ENCODE assay signal across 8 cellular contexts in genomic region chr1:160342953-160343869, GRCh38. TPM values are rescaled to one million over a fixed set of nuclear protein-coding genes. Genes with fewer than 3 reads are reported as not detected.
DNase-seq lines count a peak whose midpoint lies in the region; ATAC-seq and TF ChIP-seq lines count a peak whose summit lies in the region.

Gene COPA, minus strand, starts transcription at chr1:160343250. Its CDS starts 80 bp downstream, at chr1:160343170.
Gene NCSTN, plus strand, starts transcription at chr1:160343383. Its CDS starts 14 bp downstream, at chr1:160343397.

- no peaks in the 10 kb centered on the region for H3K9me3 ChIP-seq in CD4-positive, alpha-beta T cell (ENCODE audit: control insufficient read depth, low read length)
- no peaks in the 10 kb centered on the region for H3K9me3 ChIP-seq in lung (ENCODE audit: control insufficient read depth in 2 of 2, insufficient read depth in 1 of 2, low read length in 1 of 2)

- H3K4me1 Mint-ChIP-seq in CD4-positive, alpha-beta T cell (ENCODE audit: low read depth), result peaks cover 69% of the 10 kb centered on the region

- H3K4me3 ChIP-seq in lung, result peak within 1 kb of the TSS; percentile 92

- H3K27ac Mint-ChIP-seq in CD4-positive, alpha-beta T cell, result peak within 1 kb of the TSS; percentile 97

- CTCF ChIA-PET in CD4-positive, alpha-beta T cell (lab: Charles Lee), result interaction anchor here (1.0 kb wide), 1 partner anchor 39 kb away, joined by 3 read pairs; no protein-coding TSS in a partner anchor

- POLR2A ChIA-PET in CD4-positive, alpha-beta T cell (lab: Charles Lee), result interaction anchor here (0.6 to 1.3 kb wide), 6 partner anchors 81 to 510 kb away, joined by 3 to 6 read pairs (median 4); partner anchors contain the start of genes DCAF8 and IGSF8

- peaks cover 7 to 9% of the 10 kb centered on the region in 2 donors for H3K36me3 ChIP-seq in lung (ENCODE audit: control insufficient read depth in 2 of 2, insufficient read depth in 2 of 2, low read length in 2 of 2)

- H3K4me1 ChIP-seq in lung (ENCODE audit: control insufficient read depth in 2 of 2, insufficient read depth in 2 of 2, low read length in 2 of 2), result peaks cover 0 to 14% of the 10 kb centered on the region in 2 donors

- peak within 1 kb of the TSS; percentile 88 for H3K27ac ChIP-seq in CD4-positive, alpha-beta T cell (ENCODE audit: low read depth, low read length)
- peak within 1 kb of the TSS; percentile 75 to 90 for H3K27ac ChIP-seq in lung (ENCODE audit: low read depth in 1 of 2, low read length in 1 of 2)

- H3K27me3 Mint-ChIP-seq in CD4-positive, alpha-beta T cell, result no peaks in the 10 kb centered on the region

- peak within 1 kb of the TSS; percentile 100 for H3K4me3 Mint-ChIP-seq in CD4-positive, alpha-beta T cell

- H3K9me3 Mint-ChIP-seq in CD4-positive, alpha-beta T cell, result no peaks in the 10 kb centered on the region

- peaks cover 72% of the 10 kb centered on the region for H3K36me3 Mint-ChIP-seq in CD4-positive, alpha-beta T cell (ENCODE audit: low read depth)

- WGBS in lung, 2 donors, result 0 to 1% methylated on average over 58 of the region's 58 CpGs

- TF ChIP-seq CTCF in CD4-positive, alpha-beta T cell (IDR thresholded peaks at IDR 0.05), result no peak
- no peak for TF ChIP-seq CTCF in lung (IDR thresholded peaks at IDR 0.05; ENCODE audit: control extremely low read depth, extremely low read depth)

- no peaks in the 10 kb centered on the region for H3K27me3 ChIP-seq in CD4-positive, alpha-beta T cell (ENCODE audit: control insufficient read depth, insufficient read depth, low read length)
- no peaks in the 10 kb centered on the region for H3K27me3 ChIP-seq in lung (ENCODE audit: control insufficient read depth, insufficient read depth)

- peak; percentile 79 to 91 (median 82) for DNase-seq in CD4-positive, alpha-beta T cell
- peak; percentile 87 for DNase-seq in HS-27A (ENCODE audit: low read depth)
- DNase-seq in NK-92 (lab: John Stamatoyannopoulos, UW; ENCODE audit: unreplicated experiment), result peak; percentile 74
- DNase-seq in activated CD8-positive, alpha-beta memory T cell treated with anti-CD3 and anti-CD28 coated beads for 1 hour (ENCODE audit: extremely low read depth in 1 of 2, low read depth in 1 of 2), result peak; percentile 76 to 77
- peak; percentile 88 for DNase-seq in effector CD4-positive, alpha-beta T cell
- DNase-seq in lung (ENCODE audit: low spot score), result peak; percentile 91
- DNase-seq in stimulated activated CD4-positive, alpha-beta T cell treated with anti-CD3 and anti-CD28 coated beads, TNF-alpha, amount 100 ng/mL, for 4 hours (ENCODE audit: low read depth in 3 of 3), result peak; percentile 72 to 82 (median 80)

- intact Hi-C loops in CD4-positive, alpha-beta T cell (cut with DNase I, micrococcal nuclease), result loop anchor here (1.0 to 10.0 kb wide), 6 partner anchors 81 to 812 kb away; partner anchors contain the start of genes DCAF8 (in 1 of the 2), IGSF8 (in 1 of the 2), PIGM (in 1 of the 2) and UFC1 (in 1 of the 2)

- peak; percentile 98 for ATAC-seq in CD4-positive, alpha-beta T cell (ENCODE audit: poor library complexity)
- ATAC-seq in GM19455 (IDR thresholded peaks at IDR 0.05; ENCODE audit: unreplicated experiment) (peak; percentile 89), lung (ENCODE audit: insufficient read depth, low FRiP score) (peak; percentile 96)

RNA-seq across cellular contexts. Expression of gene COPA, which starts in this region (rescaled TPM):
- 100 to 1,000 TPM in 1 of 2 experiments, 10 to 100 TPM in 1; 95.0 to 107 TPM for total RNA-seq in CD4-positive, alpha-beta T cell
- 100 to 1,000 TPM; 158 to 159 TPM for total RNA-seq in lung
- polyA plus RNA-seq in lung, result 10 to 100 TPM; 64.6 to 91.4 TPM

RNA-seq across cellular contexts. Expression of gene NCSTN, which starts in this region (rescaled TPM):
- 10 to 100 TPM; 54.9 to 56.6 TPM for total RNA-seq in CD4-positive, alpha-beta T cell
- total RNA-seq in lung, result 10 to 100 TPM; 72.2 to 85.9 TPM
- polyA plus RNA-seq in lung, result 10 to 100 TPM; 46.5 to 83.4 TPM

Comparison
In these comparisons a context has a peak if more than half of its experiments do, and no peak if none do; other contexts are left out.
1. Peak in every context shown above with its lines: DNase-seq, ATAC-seq, H3K4me3 ChIP-seq and H3K27ac ChIP-seq.